Comparison of ENCODE assay signal across 20 cellular contexts in the genomic region with DNA sequence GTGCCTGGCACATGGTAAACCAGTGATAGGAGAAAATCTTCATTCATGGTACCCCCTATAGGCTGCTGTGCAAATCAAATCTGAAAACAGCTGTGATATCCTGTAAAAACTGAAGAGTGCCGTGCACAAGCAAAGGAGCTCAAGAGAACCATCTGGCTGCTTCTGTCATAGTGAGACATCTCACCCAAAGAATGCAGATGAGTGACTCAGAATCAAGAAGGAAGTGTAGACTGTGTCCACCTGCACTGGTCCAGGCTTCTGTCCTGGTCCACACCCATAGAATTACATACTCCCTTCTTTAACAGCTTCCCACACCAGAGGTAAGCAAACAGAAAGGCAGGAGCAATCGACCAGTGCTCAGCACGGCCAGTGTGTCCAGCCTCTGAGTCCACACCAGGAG.
DNase-seq lines count a peak whose midpoint lies in the region; ATAC-seq and TF ChIP-seq lines count a peak whose summit lies in the region.
"Had no signal": no experiment of that assay in that cellular context is flagged by ENCODE, and none has a peak within 500 bp of the region (broad histone marks: within the 10 kb centered on the region; RNA-seq: fewer than 3 reads in every experiment).

No MANE protein-coding gene starts in this region.

- ATAC-seq in foreskin keratinocyte (peak; percentile 64), GM19455 (IDR thresholded peaks at IDR 0.05; ENCODE audit: unreplicated experiment) (no peak)
- no peak for ATAC-seq in activated CD8-positive, alpha-beta T cell treated with anti-CD3 and anti-CD28 coated beads, Interleukin-2, amount 10 ng/mL, durations not matched to agents 7 days and 5 days
- ATAC-seq: GM23338, HCT116, T-cell had no signal

- H3K9me3 Mint-ChIP-seq in activated CD8-positive, alpha-beta T cell treated with anti-CD3 and anti-CD28 coated beads, Interleukin-2, amount 10 ng/mL, durations not matched to agents 7 days and 5 days (ENCODE audit: insufficient read depth), result no peaks in the 10 kb centered on the region
- H3K9me3 Mint-ChIP-seq: GM23338 had no signal

- no peaks in the 10 kb centered on the region for H3K4me1 Mint-ChIP-seq in activated CD8-positive, alpha-beta T cell treated with anti-CD3 and anti-CD28 coated beads, Interleukin-2, amount 10 ng/mL, durations not matched to agents 7 days and 5 days (ENCODE audit: low read depth)
- H3K4me1 Mint-ChIP-seq: GM23338, T-cell had no signal

- no peaks in the 10 kb centered on the region for H3K27me3 Mint-ChIP-seq in activated CD8-positive, alpha-beta T cell treated with anti-CD3 and anti-CD28 coated beads, Interleukin-2, amount 10 ng/mL, durations not matched to agents 7 days and 5 days (ENCODE audit: low read depth)
- H3K27me3 Mint-ChIP-seq: T-cell had no signal

- no peaks in the 10 kb centered on the region for H3K27me3 ChIP-seq in foreskin keratinocyte

- no peaks in the 10 kb centered on the region for H3K36me3 Mint-ChIP-seq in activated CD8-positive, alpha-beta T cell treated with anti-CD3 and anti-CD28 coated beads, Interleukin-2, amount 10 ng/mL, durations not matched to agents 7 days and 5 days (ENCODE audit: low read depth)
- H3K36me3 Mint-ChIP-seq: T-cell had no signal

- no peak overlapping the region for H3K27ac Mint-ChIP-seq in activated CD8-positive, alpha-beta T cell treated with anti-CD3 and anti-CD28 coated beads, Interleukin-2, amount 10 ng/mL, durations not matched to agents 7 days and 5 days
- H3K27ac Mint-ChIP-seq: GM23338, T-cell had no signal

- H3K4me3 Mint-ChIP-seq in activated CD8-positive, alpha-beta T cell treated with anti-CD3 and anti-CD28 coated beads, Interleukin-2, amount 10 ng/mL, durations not matched to agents 7 days and 5 days, result no peak overlapping the region
- H3K4me3 Mint-ChIP-seq: GM23338, T-cell had no signal

- POLR2A ChIA-PET in activated CD8-positive, alpha-beta T cell treated with anti-CD3 and anti-CD28 coated beads, Interleukin-2, amount 10 ng/mL, durations not matched to agents 7 days and 5 days (lab: Charles Lee), result interaction anchor here (0.5 kb wide), 1 partner anchor 23 kb away, joined by 3 read pairs; no protein-coding TSS in a partner anchor

- H3K4me1 ChIP-seq in foreskin keratinocyte, result no peaks in the 10 kb centered on the region

- TF ChIP-seq CTCF in foreskin keratinocyte (conservative IDR thresholded peaks at IDR 0.05), result no peak

- CTCF ChIA-PET in activated CD8-positive, alpha-beta T cell treated with anti-CD3 and anti-CD28 coated beads, Interleukin-2, amount 10 ng/mL, durations not matched to agents 7 days and 5 days (lab: Charles Lee), result no interaction called here

- DNase-seq in NCI-H82 (lab: John Stamatoyannopoulos, UW), result peak; percentile 65
- no peak for DNase-seq in NCI-H82 treated with DMSO at 0.1 percent for 48 hours (lab: John Stamatoyannopoulos, UW; ENCODE audit: unreplicated experiment)
- peak; percentile 56 for DNase-seq in NCI-H69 (lab: John Stamatoyannopoulos, UW)
- DNase-seq in foreskin keratinocyte, result peak in 1 of 2 donors; percentile 33
- no peak for DNase-seq in NCI-H510A (lab: John Stamatoyannopoulos, UW)
- DNase-seq in KG1 (lab: John Stamatoyannopoulos, UW), result no peak
- no peak for DNase-seq in activated CD8-positive, alpha-beta T cell treated with anti-CD3 and anti-CD28 coated beads, Interleukin-2, amount 10 ng/mL, durations not matched to agents 7 days and 5 days
- DNase-seq: 8988T, COR-L47, DMS153, EL, NCI-H2081, NCI-H510A treated with DMSO at 0.1 percent for 48 hours, SHP77 treated with DMSO at 0.1 percent for 48 hours, SK-N-SH, T-cell had no signal

- no peak overlapping the region for H3K27ac ChIP-seq in foreskin keratinocyte
- H3K27ac ChIP-seq: KMS-11 had no signal

Comparison
In these comparisons a context has a peak if more than half of its experiments do, and no peak if none do; other contexts are left out.
1. DNase-seq: peak in NCI-H82 (single experiment) and NCI-H69 (single experiment); none in NCI-H82 treated with DMSO at 0.1 percent for 48 hours (single experiment), NCI-H510A (single experiment), KG1 (single experiment) and activated CD8-positive, alpha-beta T cell treated with anti-CD3 and anti-CD28 coated beads, Interleukin-2, amount 10 ng/mL, durations not matched to agents 7 days and 5 days (single experiment).